Comparison of ENCODE assay signal across 15 cellular contexts in the genomic region with DNA sequence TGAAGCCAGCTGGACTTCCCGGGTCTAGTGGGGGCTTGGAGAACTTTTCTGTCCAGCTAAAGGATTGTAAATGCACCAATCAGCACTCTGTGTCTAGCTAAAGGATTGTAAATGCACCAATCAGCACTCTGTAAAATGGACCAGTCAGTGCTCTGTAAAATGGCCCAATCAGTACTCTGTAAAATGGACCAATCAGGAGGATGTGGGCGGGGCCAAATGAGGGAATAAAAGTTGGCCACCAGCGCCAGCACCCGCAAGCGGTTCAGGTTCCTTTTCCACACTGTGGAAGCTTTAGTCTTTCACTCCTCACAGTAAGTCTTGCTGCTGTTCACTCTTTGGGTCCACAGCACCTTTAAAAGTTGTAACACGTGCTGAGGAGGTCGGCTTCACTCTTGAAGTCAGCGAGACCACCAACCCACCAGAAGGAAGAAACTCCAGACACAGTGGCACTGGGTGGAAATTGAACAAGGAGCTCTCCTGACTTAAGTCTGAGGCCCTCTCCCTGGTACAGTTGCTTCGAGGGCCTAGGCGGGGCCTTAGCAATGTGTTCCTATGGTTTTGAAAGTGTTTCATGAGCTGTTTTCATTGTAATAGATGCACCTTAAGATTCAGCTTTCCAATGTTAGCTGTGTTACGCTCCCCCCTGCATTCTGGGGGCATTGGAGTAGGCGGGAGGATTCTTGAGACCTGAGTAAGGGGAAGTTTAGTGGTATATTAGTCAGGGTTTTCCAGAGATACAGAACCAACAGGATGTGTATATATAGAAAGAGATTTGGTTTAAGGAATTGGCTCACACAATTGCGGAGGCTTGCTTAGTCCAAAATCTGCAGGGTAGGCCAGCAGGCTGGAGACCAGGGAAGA. TPM values are rescaled to one million over a fixed set of nuclear protein-coding genes. Genes with fewer than 3 reads are reported as not detected.
DNase-seq lines count a peak whose midpoint lies in the region; ATAC-seq, FAIRE-seq and TF ChIP-seq lines count a peak whose summit lies in the region.
"Had no signal": no experiment of that assay in that cellular context is flagged by ENCODE, and none has a peak within 500 bp of the region (broad histone marks: within the 10 kb centered on the region; RNA-seq: fewer than 3 reads in every experiment).

No MANE protein-coding gene starts in this region.

- 79% methylated on average over 13 of the region's 13 CpGs for WGBS in A549 (ENCODE audit: missing lambda C conversion rate)
- 79 to 80% methylated on average over 13 of the region's 13 CpGs for WGBS in aorta, 2 donors

- ATAC-seq in A549 (no peak; a peak in 1 of 6 replicates), GM18873 (IDR thresholded peaks at IDR 0.05; ENCODE audit: low FRiP score, unreplicated experiment) (no peak), aorta (ENCODE audit: low FRiP score) (no peak)
- ATAC-seq: heart right ventricle had no signal

- no peaks in the 10 kb centered on the region for H3K27me3 ChIP-seq in effector memory CD4-positive, alpha-beta T cell (replicated peaks; ENCODE audit: control insufficient read depth, insufficient read depth, low read length, poor library complexity, severe bottlenecking)
- H3K27me3 ChIP-seq in aorta (ENCODE audit: control insufficient read depth in 1 of 2, insufficient read depth in 2 of 2, low read length in 1 of 2): no peaks in the 10 kb centered on the region
- H3K27me3 ChIP-seq: heart right ventricle had no signal

- H3K4me2 ChIP-seq in A549: no peak overlapping the region

- CTCF ChIA-PET in A549 (lab: Yijun Ruan, JAX): interaction anchor here (1.9 kb wide), 1 partner anchor 25 kb away, joined by 5 read pairs; no protein-coding TSS in a partner anchor

- H3K9me3 ChIP-seq in A549: no peaks in the 10 kb centered on the region
- H3K9me3 ChIP-seq in effector memory CD4-positive, alpha-beta T cell (ENCODE audit: control insufficient read depth, low read length): no peaks in the 10 kb centered on the region
- H3K9me3 ChIP-seq in aorta (ENCODE audit: control insufficient read depth, low read length): no peaks in the 10 kb centered on the region
- H3K9me3 ChIP-seq: heart right ventricle had no signal

- POLR2A ChIA-PET in A549 (lab: Yijun Ruan, JAX): no interaction called here

- no peak for DNase-seq in A549 (ENCODE audit: low read depth in 1 of 2, low spot score in 1 of 2)
- peak; percentile 98 for DNase-seq in HS-5 (ENCODE audit: low read depth)
- DNase-seq in amniotic stem cell (lab: John Stamatoyannopoulos, UW): peak; percentile 70
- peak; percentile 81 for DNase-seq in glomerular visceral epithelial cell (ENCODE audit: extremely low spot score)
- DNase-seq in posterior cingulate gyrus: no peak
- no peak for DNase-seq in effector memory CD4-positive, alpha-beta T cell
- DNase-seq in aorta: no peak
- DNase-seq: ACHN; activated CD4-positive, alpha-beta T cell treated with anti-CD3 and anti-CD28 coated beads, Interleukin-2, amount 50 U/mL, for 1 hour; cortex of kidney; heart right ventricle; NCI-H1048; NCI-H526; retina had no signal

- H3K36me3 ChIP-seq in effector memory CD4-positive, alpha-beta T cell (ENCODE audit: control insufficient read depth, insufficient read depth, low read length): no peaks in the 10 kb centered on the region
- H3K36me3 ChIP-seq in aorta (ENCODE audit: control insufficient read depth in 1 of 2, insufficient read depth in 2 of 2, low read length in 1 of 2): no peaks in the 10 kb centered on the region
- H3K36me3 ChIP-seq: heart right ventricle had no signal

- no peak for TF ChIP-seq POLR2A in A549 (IDR thresholded peaks at IDR 0.05; ENCODE audit: low read length)

- H3K4me3 ChIP-seq in A549 (no peak overlapping the region), aorta (ENCODE audit: low read length in 2 of 2) (no peak overlapping the region)
- H3K4me3 ChIP-seq in effector memory CD4-positive, alpha-beta T cell (ENCODE audit: insufficient read depth, low read depth, low read length, poor library complexity, severe bottlenecking): no peak overlapping the region
- H3K4me3 ChIP-seq: heart right ventricle had no signal

- intact Hi-C loops in posterior cingulate gyrus (cut with DNase I): no loop called here
- intact Hi-C loops in aorta (cut with DNase I): no loop called here

- TF ChIP-seq RAD21 in A549 (conservative IDR thresholded peaks at IDR 0.05 in 1 of 2, IDR thresholded peaks at IDR 0.05 in 1 of 2): no peak

- no peak for TF ChIP-seq EP300 in A549 (IDR thresholded peaks at IDR 0.05)

- H3K27ac ChIP-seq in A549: no peak overlapping the region
- no peak overlapping the region for H3K27ac ChIP-seq in effector memory CD4-positive, alpha-beta T cell (ENCODE audit: insufficient read depth, low read length, poor library complexity, severe bottlenecking)
- no peak overlapping the region for H3K27ac ChIP-seq in aorta (ENCODE audit: low read depth in 1 of 2, low read length in 2 of 2)
- H3K27ac ChIP-seq: heart right ventricle had no signal

- peaks cover 7% of the 10 kb centered on the region; the same call in 2 of the 3 replicates for H3K4me1 ChIP-seq in A549
- H3K4me1 ChIP-seq in effector memory CD4-positive, alpha-beta T cell (ENCODE audit: control insufficient read depth, insufficient read depth, low read length, poor library complexity, severe bottlenecking): no peaks in the 10 kb centered on the region
- H3K4me1 ChIP-seq in aorta (ENCODE audit: control insufficient read depth in 1 of 2, insufficient read depth in 2 of 2, low read length in 2 of 2): no peaks in the 10 kb centered on the region
- H3K4me1 ChIP-seq: heart right ventricle had no signal

- FAIRE-seq in A549 (lab: Jason Lieb, UNC): no peak

- no peak for TF ChIP-seq CTCF in A549 (IDR thresholded peaks at IDR 0.05)

TF ChIP-seq in A549, 52 proteins besides CTCF, POLR2A, EP300 and RAD21:
- TF ChIP-seq MAFK (IDR thresholded peaks at IDR 0.05; ENCODE audit: partially characterized antibody): peak; percentile 4
- TF ChIP-seq, protein P1, sequence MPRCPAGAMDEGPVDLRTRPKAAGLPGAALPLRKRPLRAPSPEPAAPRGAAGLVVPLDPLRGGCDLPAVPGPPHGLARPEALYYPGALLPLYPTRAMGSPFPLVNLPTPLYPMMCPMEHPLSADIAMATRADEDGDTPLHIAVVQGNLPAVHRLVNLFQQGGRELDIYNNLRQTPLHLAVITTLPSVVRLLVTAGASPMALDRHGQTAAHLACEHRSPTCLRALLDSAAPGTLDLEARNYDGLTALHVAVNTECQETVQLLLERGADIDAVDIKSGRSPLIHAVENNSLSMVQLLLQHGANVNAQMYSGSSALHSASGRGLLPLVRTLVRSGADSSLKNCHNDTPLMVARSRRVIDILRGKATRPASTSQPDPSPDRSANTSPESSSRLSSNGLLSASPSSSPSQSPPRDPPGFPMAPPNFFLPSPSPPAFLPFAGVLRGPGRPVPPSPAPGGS (IDR thresholded peaks at IDR 0.05): no peak

RNA-seq across cellular contexts. Expression of gene MYO10, which starts 21.4 kb away (rescaled TPM):
- polyA plus RNA-seq in A549 (2011; rRNA removed) (68.0 and 132 TPM in 2 replicates), A549 (2017; fragmentation: RNase III; extraction: RNeasy Plus Mini Kit Qiagen cat#74134 plus additional on column Dnase treatment) (68.5 to 71.5 TPM (median 68.9 TPM) in 3 replicates), aorta (1 to 10 TPM; 4.8 to 5.3 TPM)
- polyA plus RNA-seq in A549 (2012; cell fraction: cytosol; rRNA removed): 28.5 and 36.3 TPM in 2 replicates
- polyA plus RNA-seq in A549 (2012; cell fraction: nucleus; rRNA removed): 35.8 and 50.4 TPM in 2 replicates
- polyA minus RNA-seq in A549 (2011; rRNA and poly(A)+ RNA removed): 236 and 309 TPM in 2 replicates
- total RNA-seq in aorta: 10 to 100 TPM; 17.6 to 19.8 TPM

Comparison
In these comparisons a context has a peak if more than half of its experiments do, and no peak if none do; other contexts are left out.
1. DNase-seq: peak in HS-5 (single experiment), amniotic stem cell (single experiment) and glomerular visceral epithelial cell (single experiment); none in A549 (0 of 2), posterior cingulate gyrus (0 of 10), effector memory CD4-positive, alpha-beta T cell (0 of 3) and aorta (0 of 2).
2. RNA of gene MYO10, which starts 21.4 kb away (polyA plus RNA-seq): 28.5 to 132 TPM in A549; 4.8 to 5.3 TPM in aorta; every median in the first group is over 4 times any median in the second.